1 cellular context compared by ENCODE assay signal in genomic region chr3:99901200-99901926, GRCh38.
TF ChIP-seq lines count a peak whose summit lies in the region.

No MANE protein-coding gene starts in this region.

TF ChIP-seq in HepG2, 621 proteins besides CTCF, POLR2A, EP300 and RAD21 (continued from another document and continues in another):
- TF ChIP-seq RERE (CRISPR knock-in tag; IDR thresholded peaks at IDR 0.05; ENCODE audit: low read depth) (peak; percentile 64; the same call in 1 of the 2 replicates), ZNF318 (CRISPR knock-in tag; IDR thresholded peaks at IDR 0.05) (no peak), ZNF101 (CRISPR knock-in tag; IDR thresholded peaks at IDR 0.05; ENCODE audit: borderline replicate concordance, low read depth) (no peak), EED (CRISPR knock-in tag; IDR thresholded peaks at IDR 0.05) (no peak), ZFP36L2 (CRISPR knock-in tag; IDR thresholded peaks at IDR 0.05) (no peak), BATF2 (CRISPR knock-in tag; IDR thresholded peaks at IDR 0.05) (no peak), GLMP (CRISPR knock-in tag; IDR thresholded peaks at IDR 0.05; ENCODE audit: borderline replicate concordance) (no peak), NFRKB (IDR thresholded peaks at IDR 0.05) (no peak), E2F5 (CRISPR knock-in tag; conservative IDR thresholded peaks at IDR 0.05) (no peak), NR1H2 (CRISPR knock-in tag; IDR thresholded peaks at IDR 0.05; ENCODE audit: borderline replicate concordance, low read depth) (no peak), ATF4 (CRISPR knock-in tag; IDR thresholded peaks at IDR 0.05) (peak in 1 of 2 experiments; percentile 62; a peak in 2 of 4 replicates), TCF7L2 (IDR thresholded peaks at IDR 0.05; ENCODE audit: low read depth, low read length) (no peak), GATA4 (IDR thresholded peaks at IDR 0.05; ENCODE audit: borderline replicate concordance, low read depth) (peak; percentile 86; the same call in 1 of the 2 replicates), PRDM15 (CRISPR knock-in tag; IDR thresholded peaks at IDR 0.05) (no peak), TIGD3 (CRISPR knock-in tag; IDR thresholded peaks at IDR 0.05; ENCODE audit: borderline replicate concordance) (no peak), EEA1 (CRISPR knock-in tag; IDR thresholded peaks at IDR 0.05; ENCODE audit: borderline replicate concordance) (no peak), HBP1 (CRISPR knock-in tag; IDR thresholded peaks at IDR 0.05; ENCODE audit: low read depth) (no peak), ZNF703 (CRISPR knock-in tag; IDR thresholded peaks at IDR 0.05; ENCODE audit: borderline replicate concordance) (no peak), PCBP1 (IDR thresholded peaks at IDR 0.05; ENCODE audit: borderline replicate concordance, low read depth, low read length) (no peak), DR1 (CRISPR knock-in tag; IDR thresholded peaks at IDR 0.05) (no peak), MLLT10 (CRISPR knock-in tag; IDR thresholded peaks at IDR 0.05) (no peak), ZNF605 (CRISPR knock-in tag; IDR thresholded peaks at IDR 0.05) (no peak), CBX1 (IDR thresholded peaks at IDR 0.05; ENCODE audit: low read depth) (no peak), ZNF780A (CRISPR knock-in tag; IDR thresholded peaks at IDR 0.05) (no peak), ZNF207 (IDR thresholded peaks at IDR 0.05; ENCODE audit: borderline replicate concordance) (no peak), BRF2 (CRISPR knock-in tag; IDR thresholded peaks at IDR 0.05) (no peak), ZNF367 (CRISPR knock-in tag; IDR thresholded peaks at IDR 0.05; ENCODE audit: borderline replicate concordance) (no peak)
